In genomic region chr9:107489687-107490605, GRCh38 we compare ENCODE assay signal across 8 cellular contexts. TPM values are rescaled to one million over a fixed set of nuclear protein-coding genes. Genes with fewer than 3 reads are reported as not detected.
DNase-seq lines count a peak whose midpoint lies in the region; ATAC-seq and TF ChIP-seq lines count a peak whose summit lies in the region.

Gene KLF4 (minus strand): TSS chr9:107489769. CDS start chr9:107489172, 597 bp downstream.

- H3K27ac Mint-ChIP-seq in activated CD4-positive, alpha-beta memory T cell treated with anti-CD3 and anti-CD28 coated beads, Interleukin-2, amount 10 ng/mL, durations not matched to agents 7 days and 5 days: no peak within 1 kb of the TSS

- no peak within 1 kb of the TSS for H3K27ac ChIP-seq in effector memory CD4-positive, alpha-beta T cell (ENCODE audit: insufficient read depth, low read length, poor library complexity, severe bottlenecking)
- H3K27ac ChIP-seq in lung (ENCODE audit: low read depth in 1 of 2, low read length in 1 of 2): peak within 1 kb of the TSS; percentile 94 to 98

- H3K4me1 Mint-ChIP-seq in activated CD4-positive, alpha-beta memory T cell treated with anti-CD3 and anti-CD28 coated beads, Interleukin-2, amount 10 ng/mL, durations not matched to agents 7 days and 5 days: peaks cover 20% of the 10 kb centered on the region

- peak; percentile 40 for DNase-seq in AG04449 (ENCODE audit: low read depth, low spot score)
- peak; percentile 91 to 92 for DNase-seq in NCI-H524 (lab: John Stamatoyannopoulos, UW)
- peak; percentile 73 for DNase-seq in activated CD4-positive, alpha-beta memory T cell treated with anti-CD3 and anti-CD28 coated beads, Interleukin-2, amount 10 ng/mL, durations not matched to agents 7 days and 5 days
- peak; percentile 14 to 38 (median 38) for DNase-seq in effector memory CD4-positive, alpha-beta T cell
- peak; percentile 91 for DNase-seq in lung (ENCODE audit: low spot score)
- DNase-seq in stimulated activated CD4-positive, alpha-beta T cell treated with anti-CD3 and anti-CD28 coated beads, Interleukin-4, amount 100 ng/mL, for 24 hours: peak; percentile 58

- peak within 1 kb of the TSS; percentile 61 for H3K4me3 Mint-ChIP-seq in activated CD4-positive, alpha-beta memory T cell treated with anti-CD3 and anti-CD28 coated beads, Interleukin-2, amount 10 ng/mL, durations not matched to agents 7 days and 5 days

- H3K9me3 Mint-ChIP-seq in activated CD4-positive, alpha-beta memory T cell treated with anti-CD3 and anti-CD28 coated beads, Interleukin-2, amount 10 ng/mL, durations not matched to agents 7 days and 5 days: no peaks in the 10 kb centered on the region

- ATAC-seq in GM19035 (IDR thresholded peaks at IDR 0.05; ENCODE audit: unreplicated experiment): peak; percentile 71
- ATAC-seq in HG03342 (IDR thresholded peaks at IDR 0.05; ENCODE audit: unreplicated experiment): peak; percentile 65
- peak; percentile 81 for ATAC-seq in lung (ENCODE audit: insufficient read depth, low FRiP score)

- POLR2A ChIA-PET in AG04449 (lab: Yijun Ruan, JAX): interaction anchor here (0.6 to 1.2 kb wide), 3 partner anchors 15 to 545 kb away, joined by 3 to 5 read pairs (median 4); no protein-coding TSS in a partner anchor
- POLR2A ChIA-PET in activated CD4-positive, alpha-beta memory T cell treated with anti-CD3 and anti-CD28 coated beads, Interleukin-2, amount 10 ng/mL, durations not matched to agents 7 days and 5 days (lab: Charles Lee): interaction anchor here (0.5 to 0.9 kb wide), 2 partner anchors 113 to 206 kb away, joined by 3 to 4 read pairs; no protein-coding TSS in a partner anchor

- no peaks in the 10 kb centered on the region for H3K9me3 ChIP-seq in effector memory CD4-positive, alpha-beta T cell (ENCODE audit: control insufficient read depth, low read length)
- H3K9me3 ChIP-seq in lung (ENCODE audit: control insufficient read depth in 2 of 2, insufficient read depth in 1 of 2, low read length in 1 of 2): peaks cover 0 to 4% of the 10 kb centered on the region in 2 donors

- peaks cover 21% of the 10 kb centered on the region for H3K4me1 ChIP-seq in effector memory CD4-positive, alpha-beta T cell (ENCODE audit: control insufficient read depth, insufficient read depth, low read length, poor library complexity, severe bottlenecking)
- H3K4me1 ChIP-seq in lung (ENCODE audit: control insufficient read depth in 2 of 2, insufficient read depth in 2 of 2, low read length in 2 of 2): peaks cover 0 to 4% of the 10 kb centered on the region in 2 donors

- H3K36me3 ChIP-seq in effector memory CD4-positive, alpha-beta T cell (ENCODE audit: control insufficient read depth, insufficient read depth, low read length): no peaks in the 10 kb centered on the region
- H3K36me3 ChIP-seq in lung (ENCODE audit: control insufficient read depth in 2 of 2, insufficient read depth in 2 of 2, low read length in 2 of 2): peaks cover 0 to 16% of the 10 kb centered on the region in 2 donors

- CTCF ChIA-PET in AG04449 (lab: Yijun Ruan, JAX): interaction anchor here (0.8 to 2.1 kb wide), 2 partner anchors 25 to 1076 kb away, joined by 4 to 6 read pairs; no protein-coding TSS in a partner anchor
- CTCF ChIA-PET in activated CD4-positive, alpha-beta memory T cell treated with anti-CD3 and anti-CD28 coated beads, Interleukin-2, amount 10 ng/mL, durations not matched to agents 7 days and 5 days (lab: Charles Lee): no interaction called here

- no peaks in the 10 kb centered on the region for H3K36me3 Mint-ChIP-seq in activated CD4-positive, alpha-beta memory T cell treated with anti-CD3 and anti-CD28 coated beads, Interleukin-2, amount 10 ng/mL, durations not matched to agents 7 days and 5 days (ENCODE audit: low read depth)

- H3K27me3 ChIP-seq in effector memory CD4-positive, alpha-beta T cell (replicated peaks; ENCODE audit: control insufficient read depth, insufficient read depth, low read length, poor library complexity, severe bottlenecking): peaks cover 16% of the 10 kb centered on the region
- no peaks in the 10 kb centered on the region for H3K27me3 ChIP-seq in lung (ENCODE audit: control insufficient read depth, insufficient read depth)

- TF ChIP-seq CTCF in AG04449 (IDR thresholded peaks at IDR 0.05; ENCODE audit: insufficient read depth, low read length, missing control alignments) (no peak), lung (IDR thresholded peaks at IDR 0.05; ENCODE audit: control extremely low read depth, extremely low read depth) (no peak)

- peaks cover 62% of the 10 kb centered on the region for H3K27me3 Mint-ChIP-seq in activated CD4-positive, alpha-beta memory T cell treated with anti-CD3 and anti-CD28 coated beads, Interleukin-2, amount 10 ng/mL, durations not matched to agents 7 days and 5 days

- H3K4me3 ChIP-seq in AG04449 (ENCODE audit: low read depth, low read length): peak within 1 kb of the TSS; percentile 68
- H3K4me3 ChIP-seq in effector memory CD4-positive, alpha-beta T cell (ENCODE audit: insufficient read depth, low read depth, low read length, poor library complexity, severe bottlenecking): peak within 1 kb of the TSS; percentile 42
- H3K4me3 ChIP-seq in lung: peak within 1 kb of the TSS; percentile 90

- WGBS in lung, 2 donors: 0 to 1% methylated on average over 81 to 101 of the region's 101 CpGs

RNA-seq across cellular contexts. Expression of gene KLF4, which starts in this region (rescaled TPM):
- under 1 TPM; 0.35 TPM for total RNA-seq in activated CD4-positive, alpha-beta memory T cell treated with anti-CD3 and anti-CD28 coated beads, Interleukin-2, amount 10 ng/mL, durations not matched to agents 7 days and 5 days
- total RNA-seq in lung: 10 to 100 TPM; 61.0 to 80.7 TPM
- polyA plus RNA-seq in lung: 10 to 100 TPM; 23.3 to 75.0 TPM

Comparison
In these comparisons a context has a peak if more than half of its experiments do, and no peak if none do; other contexts are left out.
1. RNA of gene KLF4 (total RNA-seq): 61.0 to 80.7 TPM in lung; 0.35 TPM in activated CD4-positive, alpha-beta memory T cell treated with anti-CD3 and anti-CD28 coated beads, Interleukin-2, amount 10 ng/mL, durations not matched to agents 7 days and 5 days; every median in the first group is over 10 times any median in the second.
2. Peak in DNase-seq in activated CD4-positive, alpha-beta memory T cell treated with anti-CD3 and anti-CD28 coated beads, Interleukin-2, amount 10 ng/mL, durations not matched to agents 7 days and 5 days; RNA of the gene not detected or under 1 TPM.
3. DNase-seq: peak in every context shown above with its lines; median percentile 92 in NCI-H524; 91 in lung; 73 in activated CD4-positive, alpha-beta memory T cell treated with anti-CD3 and anti-CD28 coated beads, Interleukin-2, amount 10 ng/mL, durations not matched to agents 7 days and 5 days; 58 in stimulated activated CD4-positive, alpha-beta T cell treated with anti-CD3 and anti-CD28 coated beads, Interleukin-4, amount 100 ng/mL, for 24 hours; 40 in AG04449; 38 in effector memory CD4-positive, alpha-beta T cell.
4. Peak in every context shown above with its lines, with median percentiles within 50 percentile points of each other: H3K4me3 ChIP-seq and ATAC-seq.